12 cellular contexts compared by ENCODE assay signal in the genomic region with DNA sequence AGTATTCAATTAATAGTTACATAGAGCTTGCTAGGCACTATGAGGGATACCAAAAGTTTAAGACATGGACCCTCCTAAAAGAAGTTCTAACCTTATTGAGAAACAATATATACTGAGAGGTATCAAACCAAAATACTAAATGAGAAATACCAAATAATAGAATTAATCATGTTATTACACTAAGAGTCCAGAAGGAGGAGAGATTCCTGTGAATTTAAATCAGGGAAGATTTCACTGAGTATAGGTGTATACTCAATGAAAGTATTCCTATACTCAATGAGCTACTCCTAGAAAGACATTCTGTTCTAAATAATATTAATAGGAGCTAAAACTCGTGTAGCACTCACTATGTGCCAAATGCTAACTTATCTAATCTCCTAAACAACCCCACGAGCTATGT. TPM values are rescaled to one million over a fixed set of nuclear protein-coding genes. Genes with fewer than 3 reads are reported as not detected.
A peak's percentile ranks its signal among the peaks of the same experiment; 100 is the strongest.
DNase-seq lines count a peak whose midpoint lies in the region; ATAC-seq and TF ChIP-seq lines count a peak whose summit lies in the region.
"Had no signal": no experiment of that assay in that cellular context is flagged by ENCODE, and none has a peak within 500 bp of the region (broad histone marks: within the 10 kb centered on the region; RNA-seq: fewer than 3 reads in every experiment).

No MANE protein-coding gene starts in this region.

- H3K4me1 ChIP-seq in cardiac muscle cell (ENCODE audit: low read depth) (no peaks in the 10 kb centered on the region), RWPE2 (ENCODE audit: insufficient read depth, poor library complexity, severe bottlenecking) (no peaks in the 10 kb centered on the region), upper lobe of right lung (no peaks in the 10 kb centered on the region), ovary (ENCODE audit: insufficient read depth) (no peaks in the 10 kb centered on the region)
- H3K4me1 ChIP-seq: body of pancreas had no signal

- ATAC-seq in RWPE2 (ENCODE audit: low read depth) (no peak), upper lobe of right lung (no peak)
- ATAC-seq: body of pancreas had no signal

- peak; percentile 31 for TF ChIP-seq CTCF in cardiac muscle cell (IDR thresholded peaks at IDR 0.05; ENCODE audit: low read depth, low read length)
- TF ChIP-seq CTCF in RWPE2 (IDR thresholded peaks at IDR 0.05; ENCODE audit: poor library complexity, severe bottlenecking), result peak; percentile 27
- TF ChIP-seq CTCF in upper lobe of right lung (IDR thresholded peaks at IDR 0.05), result peak; percentile 23
- no peak for TF ChIP-seq CTCF in ovary (IDR thresholded peaks at IDR 0.05)

- DNase-seq in cardiac muscle cell (ENCODE audit: low read depth in 1 of 2, low spot score in 1 of 2), result peak in 1 of 2 donors; percentile 10
- no peak for DNase-seq in cardiac septum (ENCODE audit: low spot score)
- DNase-seq in RWPE2 (ENCODE audit: low spot score), result no peak
- DNase-seq in fibroblast of peridontal ligament (ENCODE audit: extremely low read depth), result peak; percentile 19
- no peak for DNase-seq in upper lobe of right lung
- DNase-seq in ovary, result no peak
- no peak for DNase-seq in NCI-H187 (lab: John Stamatoyannopoulos, UW)
- no peak for DNase-seq in posterior vena cava (ENCODE audit: low spot score)
- DNase-seq: activated T-cell treated with anti-CD3 and anti-CD28 coated beads, Interleukin-2, amount 50 U/mL, for 48 hours; body of pancreas; NCI-H2081 had no signal

- H3K4me3 ChIP-seq in cardiac muscle cell (no peak overlapping the region), RWPE2 (ENCODE audit: severe bottlenecking) (no peak overlapping the region), upper lobe of right lung (no peak overlapping the region), ovary (no peak overlapping the region)
- H3K4me3 ChIP-seq: body of pancreas had no signal

- H3K9me3 ChIP-seq in cardiac muscle cell (ENCODE audit: low read depth) (no peaks in the 10 kb centered on the region), RWPE2 (ENCODE audit: severe bottlenecking) (peaks cover 2% of the 10 kb centered on the region), upper lobe of right lung (no peaks in the 10 kb centered on the region), ovary (no peaks in the 10 kb centered on the region)
- H3K9me3 ChIP-seq: body of pancreas had no signal

- TF ChIP-seq EP300 in ovary (IDR thresholded peaks at IDR 0.05), result no peak

- 23 to 50% (median 26%) methylated on average over 2 of the region's 2 CpGs for WGBS in ovary, 3 donors

- intact Hi-C loops in cardiac septum (cut with DNase I) (no loop called here), upper lobe of right lung (cut with DNase I) (no loop called here), ovary (cut with DNase I) (no loop called here), posterior vena cava (cut with DNase I) (no loop called here)

- H3K36me3 ChIP-seq in cardiac muscle cell (no peaks in the 10 kb centered on the region), RWPE2 (ENCODE audit: low read depth) (no peaks in the 10 kb centered on the region), upper lobe of right lung (no peaks in the 10 kb centered on the region), ovary (no peaks in the 10 kb centered on the region)

- H3K27me3 ChIP-seq in cardiac muscle cell (no peaks in the 10 kb centered on the region), RWPE2 (ENCODE audit: insufficient read depth, poor library complexity, severe bottlenecking) (peaks cover 3% of the 10 kb centered on the region), upper lobe of right lung (no peaks in the 10 kb centered on the region), ovary (no peaks in the 10 kb centered on the region)
- H3K27me3 ChIP-seq: body of pancreas had no signal

- TF ChIP-seq POLR2A in ovary (IDR thresholded peaks at IDR 0.05), result no peak

- H3K27ac ChIP-seq in cardiac muscle cell, result no peak overlapping the region
- H3K27ac ChIP-seq in RWPE2 (ENCODE audit: poor library complexity, severe bottlenecking), result no peak overlapping the region
- H3K27ac ChIP-seq in upper lobe of right lung, result no peak overlapping the region
- H3K27ac ChIP-seq in ovary, result no peak overlapping the region
- H3K27ac ChIP-seq: body of pancreas had no signal

RNA-seq across cellular contexts. Expression of a gene that starts 9.4 kb away (rescaled TPM):
- total RNA-seq in cardiac muscle cell, result not detected in 2 replicates
- not detected in 2 replicates for polyA plus RNA-seq in cardiac muscle cell
- not detected for total RNA-seq in cardiac septum
- not detected for total RNA-seq in upper lobe of right lung
- under 1 TPM in 1 of 7 donors, not detected in 6; 0.92 TPM for total RNA-seq in ovary
- polyA plus RNA-seq in ovary, result not detected
- under 1 TPM in 1 of 2 donors, not detected in 1; 0.19 TPM for total RNA-seq in posterior vena cava
- total RNA-seq: body of pancreas, omental fat pad had no signal

Comparison
In these comparisons a context has a peak if more than half of its experiments do, and no peak if none do; other contexts are left out.
1. CTCF ChIP-seq: peak in cardiac muscle cell (single experiment), RWPE2 (single experiment) and upper lobe of right lung (single experiment); none in ovary (0 of 3).